16 cellular contexts compared by ENCODE assay signal in the genomic region with DNA sequence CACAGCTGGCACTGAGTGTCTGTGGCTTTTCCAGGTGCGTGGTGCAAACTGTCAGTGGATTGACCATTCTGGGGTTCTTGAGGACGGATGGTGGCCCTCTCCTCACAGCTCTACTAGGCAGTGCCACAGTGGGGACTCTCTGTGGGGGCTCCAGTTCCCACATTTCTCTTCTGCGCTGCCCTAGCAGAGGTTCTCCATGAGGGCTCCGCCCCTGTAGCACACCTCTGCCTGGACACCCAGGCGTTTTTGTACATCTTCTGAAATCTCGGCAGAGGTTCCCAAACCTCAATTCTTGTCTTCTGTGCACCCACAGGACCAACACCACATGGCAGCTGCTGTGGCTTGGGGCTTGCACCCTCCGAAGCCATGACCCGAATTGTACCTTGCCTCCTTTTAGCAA. TPM values are rescaled to one million over a fixed set of nuclear protein-coding genes. Genes with fewer than 3 reads are reported as not detected.
A peak's percentile ranks its signal among the peaks of the same experiment; 100 is the strongest.
DNase-seq lines count a peak whose midpoint lies in the region; ATAC-seq and TF ChIP-seq lines count a peak whose summit lies in the region.
"Had no signal": no experiment of that assay in that cellular context is flagged by ENCODE, and none has a peak within 500 bp of the region (broad histone marks: within the 10 kb centered on the region; RNA-seq: fewer than 3 reads in every experiment).

No MANE protein-coding gene starts in this region.

- H3K4me2 ChIP-seq in BLaER1 treated with 17β-estradiol and CSF1 and Interleukin-3, amounts not matched to agents 10 nM and 100 nM, result no peak overlapping the region
- H3K4me2 ChIP-seq in Karpas-422 (ENCODE audit: low read depth, low read length, poor library complexity, severe bottlenecking), result no peak overlapping the region
- H3K4me2 ChIP-seq: GM23338 had no signal

- H3K36me3 ChIP-seq in BLaER1 treated with 17β-estradiol and CSF1 and Interleukin-3, amounts not matched to agents 10 nM and 100 nM, result peaks cover 83 to 99% (median 97%) of the 10 kb centered on the region in 11 experiments
- H3K36me3 ChIP-seq in endodermal cell (ENCODE audit: control insufficient read depth, insufficient read depth, low read length) (peaks cover 89% of the 10 kb centered on the region), Karpas-422 (ENCODE audit: insufficient read depth, low read length) (peaks cover 34% of the 10 kb centered on the region)

- peak overlapping the region in 7 of 10 experiments; percentile 17 to 53 (median 33); a peak in 10 of 20 replicates for H3K4me3 ChIP-seq in BLaER1 treated with 17β-estradiol and CSF1 and Interleukin-3, amounts not matched to agents 10 nM and 100 nM
- H3K4me3 ChIP-seq in endodermal cell (ENCODE audit: low read length), result peak overlapping the region; percentile 58
- no peak overlapping the region for H3K4me3 ChIP-seq in Karpas-422 (ENCODE audit: low read length)
- H3K4me3 ChIP-seq: GM23338 had no signal

- POLR2A ChIA-PET in RWPE1 (lab: Yijun Ruan, JAX; ENCODE audit: low non-redundant PET), result no interaction called here

- ATAC-seq in HG02884 (IDR thresholded peaks at IDR 0.05; ENCODE audit: unreplicated experiment), result no peak
- ATAC-seq: GM23338, HepG2 had no signal

- no peaks in the 10 kb centered on the region for H3K4me1 Mint-ChIP-seq in endodermal cell

- H3K9me2 ChIP-seq in Karpas-422 (replicated peaks; ENCODE audit: insufficient read depth, low read length), result no peaks in the 10 kb centered on the region

- WGBS in endodermal cell (ENCODE audit: insufficient coverage in 1 of 2, insufficient read length in 1 of 2), 2 experiments, result 95 to 98% methylated on average over 4 to 8 of the region's 8 CpGs

- peaks cover 40% of the 10 kb centered on the region for H3K79me2 ChIP-seq in Karpas-422 (ENCODE audit: low read length)

- TF ChIP-seq CTCF in RWPE1 (conservative IDR thresholded peaks at IDR 0.05; ENCODE audit: low read depth) (no peak), endodermal cell (conservative IDR thresholded peaks at IDR 0.05) (no peak)

- DNase-seq in RWPE1 (ENCODE audit: low spot score), result no peak
- no peak for DNase-seq in endodermal cell
- DNase-seq in Karpas-422, result no peak
- DNase-seq in NCI-H345 treated with DMSO at 0.1 percent for 48 hours (lab: John Stamatoyannopoulos, UW; ENCODE audit: unreplicated experiment), result no peak
- DNase-seq: CD4-positive, alpha-beta T cell; DMS53; HCEC 1CT; HFFc6; KG1 had no signal

- peaks cover 0 to 47% (median under 1%) of the 10 kb centered on the region in 11 experiments; a peak in 8 of 22 replicates for H4K20me1 ChIP-seq in BLaER1 treated with 17β-estradiol and CSF1 and Interleukin-3, amounts not matched to agents 10 nM and 100 nM
- no peaks in the 10 kb centered on the region for H4K20me1 ChIP-seq in Karpas-422 (ENCODE audit: insufficient read depth, low read depth, low read length)

- no peaks in the 10 kb centered on the region for H3K4me1 ChIP-seq in BLaER1 treated with 17β-estradiol and CSF1 and Interleukin-3, amounts not matched to agents 10 nM and 100 nM
- H3K4me1 ChIP-seq in endodermal cell (ENCODE audit: control insufficient read depth, insufficient read depth, low read length), result no peaks in the 10 kb centered on the region
- H3K4me1 ChIP-seq in Karpas-422 (ENCODE audit: low read length), result no peaks in the 10 kb centered on the region

- no peak overlapping the region for H3K27ac ChIP-seq in BLaER1 treated with 17β-estradiol and CSF1 and Interleukin-3, amounts not matched to agents 10 nM and 100 nM
- H3K27ac ChIP-seq in RWPE1 (0 out of 2 replicates have a peak overlapping the region, but pooled peaks have one; percentile 12), endodermal cell (ENCODE audit: low read depth, low read length) (no peak overlapping the region), Karpas-422 (ENCODE audit: low read length) (no peak overlapping the region)
- H3K27ac ChIP-seq: C4-2B had no signal

- no peak overlapping the region for H3K9ac ChIP-seq in BLaER1 treated with 17β-estradiol and CSF1 and Interleukin-3, amounts not matched to agents 10 nM and 100 nM
- no peak overlapping the region for H3K9ac ChIP-seq in endodermal cell (ENCODE audit: extremely low read depth, low read length, poor library complexity, severe bottlenecking)
- no peak overlapping the region for H3K9ac ChIP-seq in Karpas-422 (ENCODE audit: low read length)

- no peaks in the 10 kb centered on the region for H3K27me3 ChIP-seq in BLaER1 treated with 17β-estradiol and CSF1 and Interleukin-3, amounts not matched to agents 10 nM and 100 nM
- no peaks in the 10 kb centered on the region for H3K27me3 ChIP-seq in endodermal cell (ENCODE audit: control insufficient read depth, insufficient read depth, low read length, poor library complexity, severe bottlenecking)
- no peaks in the 10 kb centered on the region for H3K27me3 ChIP-seq in Karpas-422 (ENCODE audit: low read length)

- H3K9me3 Mint-ChIP-seq in endodermal cell, result peaks cover 90% of the 10 kb centered on the region

- H2AFZ ChIP-seq in Karpas-422 (ENCODE audit: low read length), result no peak overlapping the region
- H2AFZ ChIP-seq: GM23338 had no signal

- peaks cover 94% of the 10 kb centered on the region for H3K36me3 Mint-ChIP-seq in endodermal cell (ENCODE audit: low read depth)

- H3K9me3 ChIP-seq in BLaER1 treated with 17β-estradiol and CSF1 and Interleukin-3, amounts not matched to agents 10 nM and 100 nM (replicated peaks in 1 of 11), result peaks cover 88 to 99% (median 98%) of the 10 kb centered on the region in 11 experiments
- H3K9me3 ChIP-seq in endodermal cell (ENCODE audit: control insufficient read depth, low read length), result peaks cover 79% of the 10 kb centered on the region
- H3K9me3 ChIP-seq in Karpas-422 (ENCODE audit: low read length), result peaks cover 9% of the 10 kb centered on the region

- no peaks in the 10 kb centered on the region for H3K27me3 Mint-ChIP-seq in endodermal cell (ENCODE audit: insufficient read depth)
- H3K27me3 Mint-ChIP-seq: B cell; CD4-positive, alpha-beta T cell; IgD-negative memory B cell had no signal

- CTCF ChIA-PET in RWPE1 (lab: Yijun Ruan, JAX), result no interaction called here

- no peak overlapping the region for H3K4me3 Mint-ChIP-seq in endodermal cell
- H3K4me3 Mint-ChIP-seq: B cell; CD4-positive, alpha-beta T cell; GM23338; HFFc6 had no signal

- H3K27ac Mint-ChIP-seq in endodermal cell, result no peak overlapping the region
- H3K27ac Mint-ChIP-seq: B cell; CD4-positive, alpha-beta T cell; GM23338; HFFc6 had no signal

RNA-seq across cellular contexts. Expression of gene ZNF627, which starts 9.2 kb away (rescaled TPM):
- 10 to 100 TPM; 22.0 to 30.5 TPM for total RNA-seq in endodermal cell
- polyA plus RNA-seq in endodermal cell (2013, experiment 1 of 2), result 22.4 TPM
- polyA plus RNA-seq in endodermal cell (2013, experiment 2 of 2), result 23.3 TPM
- 19.9 and 27.7 TPM in 2 replicates for total RNA-seq in Karpas-422 (2014; rRNA removed; shearing (Covaris generic); ENCODE audit: low replicate concordance)

RNA-seq across cellular contexts. Expression of gene ACP5, which starts 29.0 kb away (rescaled TPM):
- 1 to 10 TPM; 2.1 to 3.8 TPM for total RNA-seq in endodermal cell
- not detected for polyA plus RNA-seq in endodermal cell (2013, experiment 1 of 2)
- not detected for polyA plus RNA-seq in endodermal cell (2013, experiment 2 of 2)
- 24.0 and 55.1 TPM in 2 replicates for total RNA-seq in Karpas-422 (2014; rRNA removed; shearing (Covaris generic); ENCODE audit: low replicate concordance)

RNA-seq across cellular contexts. Expression of gene ELOF1, which starts 47.5 kb away (rescaled TPM):
- 10 to 100 TPM; 62.6 to 68.7 TPM for total RNA-seq in endodermal cell
- polyA plus RNA-seq in endodermal cell (2013, experiment 1 of 2), result 49.8 TPM
- 38.8 TPM for polyA plus RNA-seq in endodermal cell (2013, experiment 2 of 2)
- total RNA-seq in Karpas-422 (2014; rRNA removed; shearing (Covaris generic); ENCODE audit: low replicate concordance), result 52.5 and 84.1 TPM in 2 replicates
